25 cellular contexts compared by ENCODE assay signal in genomic region chr3:139198186-139198585, GRCh38.
DNase-seq lines count a peak whose midpoint lies in the region; ATAC-seq and TF ChIP-seq lines count a peak whose summit lies in the region.
"Had no signal": no experiment of that assay in that cellular context is flagged by ENCODE, and none has a peak within 500 bp of the region (broad histone marks: within the 10 kb centered on the region; RNA-seq: fewer than 3 reads in every experiment).

No MANE protein-coding gene starts in this region.

- H2BK15ac ChIP-seq in mesendoderm (replicated peaks; ENCODE audit: low read depth): no peak overlapping the region

- H2BK120ac ChIP-seq in mesendoderm (ENCODE audit: low read depth, low read length): no peak overlapping the region

- DNase-seq in GM23248 (peak; percentile 34), NB4 (ENCODE audit: low read depth) (peak; percentile 7), mesendoderm (peak; percentile 6), GM19238 (ENCODE audit: insufficient read length, low spot score) (no peak)
- DNase-seq in activated CD4-positive, alpha-beta T cell treated with anti-CD3 and anti-CD28 coated beads, Interleukin-2, amount 50 U/mL, for 48 hours: no peak
- DNase-seq: C1 segment of cervical spinal cord; Caco-2; CD8-positive, alpha-beta T cell; DMS 273 treated with DMSO at 0.1 percent for 48 hours; DMS79; GDM1; KBM-7; NCI-H1092 treated with DMSO at 0.1 percent for 48 hours; NCI-H1436; NCI-H187; NCI-H2081 treated with DMSO at 0.1 percent for 48 hours; NCI-H2171; NCI-H510A; NCI-H69; SIG-M5 had no signal

- H3K79me1 ChIP-seq in mesendoderm (ENCODE audit: low read length): no peaks in the 10 kb centered on the region

- ATAC-seq in HG03354 (IDR thresholded peaks at IDR 0.05; ENCODE audit: poor library complexity, severe bottlenecking, unreplicated experiment): no peak
- ATAC-seq in HG03565 (IDR thresholded peaks at IDR 0.05; ENCODE audit: unreplicated experiment): no peak
- ATAC-seq: CD8-positive, alpha-beta T cell; HCT116; Panc1 had no signal

- H3K4me2 ChIP-seq in GM23248 (ENCODE audit: unreplicated experiment) (peak overlapping the region; percentile 68), mesendoderm (ENCODE audit: low read length) (no peak overlapping the region)

- no peak overlapping the region for H3K23ac ChIP-seq in mesendoderm (ENCODE audit: low read length)

- H3K36me3 ChIP-seq in GM23248 (ENCODE audit: low read depth) (no peaks in the 10 kb centered on the region), mesendoderm (ENCODE audit: control insufficient read depth, insufficient read depth, low read length) (no peaks in the 10 kb centered on the region)

- H2AFZ ChIP-seq in GM23248: peak overlapping the region; percentile 78

- WGBS in GM23248 (ENCODE audit: low coverage in 1 of 2, low lambda C conversion rate in 2 of 2, missing lambda C conversion rate in 2 of 2), 2 experiments: 70 to 78% methylated on average over 2 of the region's 2 CpGs
- WGBS in mesendoderm (ENCODE audit: extremely low coverage, insufficient coverage, low lambda C conversion rate): no CpG with 5 or more reads among the region's 2 CpGs

- no peak overlapping the region for H4K8ac ChIP-seq in mesendoderm (ENCODE audit: low read depth, low read length)

- H3K4ac ChIP-seq in mesendoderm (ENCODE audit: low read depth, low read length): no peak overlapping the region

- H3K79me2 ChIP-seq in GM23248 (ENCODE audit: insufficient read depth): no peaks in the 10 kb centered on the region
- H3K79me2 ChIP-seq in mesendoderm (ENCODE audit: control insufficient read depth, insufficient read depth, low read length): no peaks in the 10 kb centered on the region

- no peak overlapping the region for H3K18ac ChIP-seq in mesendoderm (ENCODE audit: low read length)

- H4K20me1 ChIP-seq in GM23248 (ENCODE audit: insufficient read depth): no peaks in the 10 kb centered on the region

- in situ Hi-C loops in GM23248 (cut with MboI): no loop called here

- no peak overlapping the region for H3K4me3 ChIP-seq in GM23248
- H3K4me3 ChIP-seq in NB4 (ENCODE audit: low read depth, low read length): no peak overlapping the region
- no peak overlapping the region for H3K4me3 ChIP-seq in mesendoderm (ENCODE audit: low read length)
- H3K4me3 ChIP-seq: SK-N-MC had no signal

- H3K9me3 ChIP-seq in GM23248 (ENCODE audit: low read depth): no peaks in the 10 kb centered on the region

- no peak for TF ChIP-seq CTCF in NB4 (IDR thresholded peaks at IDR 0.05; ENCODE audit: low read depth, low read length)

- H3K27ac ChIP-seq in GM23248 (0 out of 2 replicates have a peak overlapping the region, but pooled peaks have one; percentile 43), mesendoderm (ENCODE audit: low read depth, low read length) (no peak overlapping the region)
- H3K27ac ChIP-seq: SK-N-MC had no signal

- H2AK5ac ChIP-seq in mesendoderm (ENCODE audit: low read length): no peak overlapping the region

- no peak overlapping the region; the same call in 1 of the 2 replicates for H3K9ac ChIP-seq in GM23248
- H3K9ac ChIP-seq in mesendoderm (ENCODE audit: low read length): no peak overlapping the region

- H3F3A ChIP-seq in GM23248 (ENCODE audit: insufficient read depth): peaks cover 21% of the 10 kb centered on the region; the same call in 1 of the 2 replicates

- H4K5ac ChIP-seq in mesendoderm (ENCODE audit: low read length): no peak overlapping the region

- H3K9me2 ChIP-seq in GM23248 (ENCODE audit: insufficient read depth): no peaks in the 10 kb centered on the region

- H3K56ac ChIP-seq in mesendoderm (ENCODE audit: low read length): no peak overlapping the region

- no peaks in the 10 kb centered on the region for H3K27me3 ChIP-seq in GM23248 (replicated peaks; ENCODE audit: insufficient read depth)
- no peaks in the 10 kb centered on the region for H3K27me3 ChIP-seq in mesendoderm (ENCODE audit: insufficient read depth, low read length, poor library complexity)

- no peak for TF ChIP-seq POLR2A in NB4 (IDR thresholded peaks at IDR 0.05; ENCODE audit: extremely low read depth, insufficient read length)

- H2BK5ac ChIP-seq in mesendoderm (ENCODE audit: low read length): no peak overlapping the region

- H3K4me1 ChIP-seq in GM23248 (ENCODE audit: insufficient read depth): peaks cover 20% of the 10 kb centered on the region
- no peaks in the 10 kb centered on the region for H3K4me1 ChIP-seq in mesendoderm (ENCODE audit: control insufficient read depth, low read depth, low read length)
- H3K4me1 ChIP-seq: Caco-2 had no signal

Comparison
In these comparisons a context has a peak if more than half of its experiments do, and no peak if none do; other contexts are left out.
1. DNase-seq: peak in GM23248 (single experiment), NB4 (single experiment) and mesendoderm (single experiment); none in GM19238 (single experiment) and activated CD4-positive, alpha-beta T cell treated with anti-CD3 and anti-CD28 coated beads, Interleukin-2, amount 50 U/mL, for 48 hours (0 of 2).